Comparison of ENCODE assay signal across 23 cellular contexts in genomic region chr11:35614949-35615569, GRCh38. TPM values are rescaled to one million over a fixed set of nuclear protein-coding genes. Genes with fewer than 3 reads are reported as not detected.
DNase-seq lines count a peak whose midpoint lies in the region; ATAC-seq, FAIRE-seq and TF ChIP-seq lines count a peak whose summit lies in the region.
"Had no signal": no experiment of that assay in that cellular context is flagged by ENCODE, and none has a peak within 500 bp of the region (broad histone marks: within the 10 kb centered on the region; RNA-seq: fewer than 3 reads in every experiment).

No MANE protein-coding gene starts in this region.

- H3K9me1 ChIP-seq in keratinocyte (ENCODE audit: control insufficient read depth, extremely low read depth, insufficient read depth, low read length), result no peaks in the 10 kb centered on the region

- intact Hi-C loops in activated CD4-positive, alpha-beta T cell treated with anti-CD3 and anti-CD28 coated beads for 36 hours (cut with DNase I, micrococcal nuclease), result loop anchor here (5.0 to 10.0 kb wide), 5 partner anchors 327 to 1130 kb away; partner anchors contain the start of gene LDLRAD3 (in 1 of the 2)

- H4K20me1 ChIP-seq in keratinocyte (ENCODE audit: control insufficient read depth, extremely low read depth, insufficient read depth, low read length), result no peaks in the 10 kb centered on the region

- peak; percentile 17 for FAIRE-seq in keratinocyte (lab: Jason Lieb, UNC)

- no peaks in the 10 kb centered on the region for H3K36me3 Mint-ChIP-seq in type B pancreatic cell
- H3K36me3 Mint-ChIP-seq in activated CD4-positive, alpha-beta T cell treated with anti-CD3 and anti-CD28 coated beads for 36 hours (ENCODE audit: low read depth), result no peaks in the 10 kb centered on the region
- H3K36me3 Mint-ChIP-seq in naive thymus-derived CD8-positive, alpha-beta T cell, result no peaks in the 10 kb centered on the region
- H3K36me3 Mint-ChIP-seq: activated naive CD8-positive, alpha-beta T cell treated with anti-CD3 and anti-CD28 coated beads, Interleukin-2, amount 10 ng/mL, durations not matched to agents 7 days and 5 days had no signal

- no peak overlapping the region for H3K27ac Mint-ChIP-seq in type B pancreatic cell
- no peak overlapping the region for H3K27ac Mint-ChIP-seq in activated CD4-positive, alpha-beta T cell treated with anti-CD3 and anti-CD28 coated beads for 36 hours
- H3K27ac Mint-ChIP-seq in naive thymus-derived CD8-positive, alpha-beta T cell, result no peak overlapping the region
- H3K27ac Mint-ChIP-seq: activated naive CD8-positive, alpha-beta T cell treated with anti-CD3 and anti-CD28 coated beads, Interleukin-2, amount 10 ng/mL, durations not matched to agents 7 days and 5 days; activated T-helper 1 cell treated with anti-CD3 and anti-CD28 coated beads, Interleukin-12 subunit alpha, Interleukin-12 subunit beta, Interleukin-2, Interleukin-4 antibody, amounts not matched to agents 30 ng/mL and 10 ng/mL and 1 ng/mL, durations not matched to agents 14 hours and 24 hours and 36 hours; dendritic cell treated with granulocyte-macrophage colony-stimulating factor and Interleukin-4, amounts not matched to agents 40 ng/mL and 50 ng/mL, for 4 days; T-helper 2 cell treated with Interferon-gamma antibody and Interleukin-4, amounts not matched to agents 5 μg/mL and 100 μg/mL, for 36 hours had no signal

- H3K27me3 ChIP-seq in keratinocyte (ENCODE audit: control insufficient read depth, extremely low read depth, insufficient read depth, low read length), result no peaks in the 10 kb centered on the region
- H3K27me3 ChIP-seq: brain microvascular endothelial cell, vagina had no signal

- H3K36me3 ChIP-seq in keratinocyte (ENCODE audit: control insufficient read depth in 2 of 2, extremely low read depth in 1 of 2, insufficient read depth in 2 of 2, low read length in 2 of 2), result peaks cover 0 to 3% of the 10 kb centered on the region in 2 experiments
- H3K36me3 ChIP-seq: brain microvascular endothelial cell, gastrocnemius medialis, vagina had no signal

- H3K4me1 ChIP-seq in keratinocyte (ENCODE audit: control insufficient read depth, extremely low read depth, insufficient read depth, low read length), result peaks cover 27% of the 10 kb centered on the region

- peak overlapping the region; percentile 34 for H3K4me3 Mint-ChIP-seq in type B pancreatic cell
- no peak overlapping the region for H3K4me3 Mint-ChIP-seq in activated CD4-positive, alpha-beta T cell treated with anti-CD3 and anti-CD28 coated beads for 36 hours
- H3K4me3 Mint-ChIP-seq in naive thymus-derived CD8-positive, alpha-beta T cell, result no peak overlapping the region
- H3K4me3 Mint-ChIP-seq: activated naive CD8-positive, alpha-beta T cell treated with anti-CD3 and anti-CD28 coated beads, Interleukin-2, amount 10 ng/mL, durations not matched to agents 7 days and 5 days; activated T-helper 1 cell treated with anti-CD3 and anti-CD28 coated beads, Interleukin-12 subunit alpha, Interleukin-12 subunit beta, Interleukin-2, Interleukin-4 antibody, amounts not matched to agents 30 ng/mL and 10 ng/mL and 1 ng/mL, durations not matched to agents 14 hours and 24 hours and 36 hours; dendritic cell treated with granulocyte-macrophage colony-stimulating factor and Interleukin-4, amounts not matched to agents 40 ng/mL and 50 ng/mL, for 4 days; T-helper 2 cell treated with Interferon-gamma antibody and Interleukin-4, amounts not matched to agents 5 μg/mL and 100 μg/mL, for 36 hours had no signal

- CTCF ChIA-PET in activated CD4-positive, alpha-beta T cell treated with anti-CD3 and anti-CD28 coated beads for 36 hours (lab: Charles Lee), result interaction anchor here (1.0 to 2.4 kb wide), 8 partner anchors 10 to 652 kb away, joined by 3 to 13 read pairs (median 6); no protein-coding TSS in a partner anchor

- DNase-seq in NCI-H82 (lab: John Stamatoyannopoulos, UW) (peak; percentile 14), NCI-H82 treated with DMSO at 0.1 percent for 48 hours (lab: John Stamatoyannopoulos, UW; ENCODE audit: unreplicated experiment) (no peak), RPMI7951 (ENCODE audit: low read depth) (peak; percentile 40), keratinocyte (ENCODE audit: low read depth, low spot score) (no peak), type B pancreatic cell (ENCODE audit: extremely low spot score, unreplicated experiment) (no peak), NCI-H1930 (lab: John Stamatoyannopoulos, UW) (no peak)
- DNase-seq in activated CD4-positive, alpha-beta T cell treated with anti-CD3 and anti-CD28 coated beads for 36 hours, result no peak
- no peak for DNase-seq in naive thymus-derived CD8-positive, alpha-beta T cell
- DNase-seq: ACHN; activated CD4-positive, CD25-positive, alpha-beta regulatory T cell treated with anti-CD3 and anti-CD28 coated beads, Interleukin-2, amount 50 U/mL, for 72 hours; activated naive CD8-positive, alpha-beta T cell treated with anti-CD3 and anti-CD28 coated beads, Interleukin-2, amount 10 ng/mL, durations not matched to agents 7 days and 5 days; brain microvascular endothelial cell; DMS153; gastrocnemius medialis; KBM-7; mucosa of descending colon; OCI-M1 had no signal

- peaks cover 18% of the 10 kb centered on the region for H3K4me1 Mint-ChIP-seq in type B pancreatic cell (ENCODE audit: unreplicated experiment)
- peaks cover 6% of the 10 kb centered on the region for H3K4me1 Mint-ChIP-seq in activated CD4-positive, alpha-beta T cell treated with anti-CD3 and anti-CD28 coated beads for 36 hours
- H3K4me1 Mint-ChIP-seq in naive thymus-derived CD8-positive, alpha-beta T cell, result peaks cover 0 to 12% (median 11%) of the 10 kb centered on the region in 4 donors

- dilution Hi-C loops in keratinocyte (cut with MboI; ENCODE audit: extremely low pct_ligation_motif_present, low sequenced_read_pairs), result loop anchor here (25.0 kb wide), 1 partner anchor 197 kb away; no protein-coding TSS in a partner anchor

- H3K9me3 ChIP-seq in keratinocyte (ENCODE audit: control insufficient read depth, low read depth, low read length), result no peaks in the 10 kb centered on the region
- H3K9me3 ChIP-seq: gastrocnemius medialis, mucosa of descending colon, vagina had no signal

- ATAC-seq in activated CD4-positive, alpha-beta T cell treated with anti-CD3 and anti-CD28 coated beads for 36 hours, result no peak
- ATAC-seq in naive thymus-derived CD8-positive, alpha-beta T cell, result no peak
- ATAC-seq: gastrocnemius medialis, left lobe of liver, mucosa of descending colon had no signal

- peak overlapping the region; percentile 9 for H3K4me2 ChIP-seq in keratinocyte (ENCODE audit: control insufficient read depth, extremely low read depth, insufficient read depth, low read depth, low read length)

- no peak overlapping the region for H3K4me3 ChIP-seq in keratinocyte (ENCODE audit: control insufficient read depth in 2 of 3, extremely low read depth in 1 of 3, insufficient read depth in 2 of 3, low read depth in 1 of 3, low read length in 3 of 3)
- H3K4me3 ChIP-seq: gastrocnemius medialis, mucosa of descending colon, vagina had no signal

- no peaks in the 10 kb centered on the region for H3K9me3 Mint-ChIP-seq in type B pancreatic cell
- H3K9me3 Mint-ChIP-seq in activated CD4-positive, alpha-beta T cell treated with anti-CD3 and anti-CD28 coated beads for 36 hours (ENCODE audit: low read depth), result no peaks in the 10 kb centered on the region
- no peaks in the 10 kb centered on the region for H3K9me3 Mint-ChIP-seq in naive thymus-derived CD8-positive, alpha-beta T cell
- H3K9me3 Mint-ChIP-seq: activated naive CD8-positive, alpha-beta T cell treated with anti-CD3 and anti-CD28 coated beads, Interleukin-2, amount 10 ng/mL, durations not matched to agents 7 days and 5 days; activated T-helper 1 cell treated with anti-CD3 and anti-CD28 coated beads, Interleukin-12 subunit alpha, Interleukin-12 subunit beta, Interleukin-2, Interleukin-4 antibody, amounts not matched to agents 30 ng/mL and 10 ng/mL and 1 ng/mL, durations not matched to agents 14 hours and 24 hours and 36 hours; dendritic cell treated with granulocyte-macrophage colony-stimulating factor and Interleukin-4, amounts not matched to agents 40 ng/mL and 50 ng/mL, for 4 days; T-helper 2 cell treated with Interferon-gamma antibody and Interleukin-4, amounts not matched to agents 5 μg/mL and 100 μg/mL, for 36 hours had no signal

- H2AFZ ChIP-seq in keratinocyte (ENCODE audit: control insufficient read depth, low read length), result no peak overlapping the region

- H3K27ac ChIP-seq in keratinocyte (ENCODE audit: control insufficient read depth, insufficient read depth, low read length), result no peak overlapping the region
- H3K27ac ChIP-seq: brain microvascular endothelial cell, C4-2B, gastrocnemius medialis, vagina had no signal

- H3K9ac ChIP-seq in keratinocyte (ENCODE audit: control insufficient read depth, extremely low read depth, insufficient read depth, low read length), result no peak overlapping the region

- TF ChIP-seq CTCF in keratinocyte (optimal IDR thresholded peaks at IDR 0.05 in 1 of 3, IDR thresholded peaks at IDR 0.05 in 1 of 3, conservative IDR thresholded peaks at IDR 0.05 in 1 of 3; ENCODE audit: extremely low read depth in 1 of 3, insufficient read depth in 2 of 3, low read length in 3 of 3) (no peak), type B pancreatic cell (conservative IDR thresholded peaks at IDR 0.05) (no peak)

- peaks cover 32% of the 10 kb centered on the region for H3K27me3 Mint-ChIP-seq in type B pancreatic cell
- peaks cover 41% of the 10 kb centered on the region for H3K27me3 Mint-ChIP-seq in activated CD4-positive, alpha-beta T cell treated with anti-CD3 and anti-CD28 coated beads for 36 hours
- H3K27me3 Mint-ChIP-seq in naive thymus-derived CD8-positive, alpha-beta T cell, result peaks cover 32 to 77% (median 41%) of the 10 kb centered on the region in 5 donors

- POLR2A ChIA-PET in activated CD4-positive, alpha-beta T cell treated with anti-CD3 and anti-CD28 coated beads for 36 hours (lab: Charles Lee), result no interaction called here
- POLR2A ChIA-PET in naive thymus-derived CD8-positive, alpha-beta T cell (lab: Charles Lee), result no interaction called here

- H3K79me2 ChIP-seq in keratinocyte (ENCODE audit: control insufficient read depth, insufficient read depth, low read length), result peaks cover 15% of the 10 kb centered on the region

RNA-seq across cellular contexts. Expression of gene FJX1, which starts 3.2 kb away (rescaled TPM):
- 7.0 and 7.9 TPM in 2 replicates for total RNA-seq in RPMI7951 (2014; rRNA removed; shearing (Covaris generic))
- polyA plus RNA-seq in keratinocyte, result 19.0 to 25.3 TPM (median 19.7 TPM) in 3 replicates
- polyA plus RNA-seq in keratinocyte (2011; ENCODE audit: low read depth), result 12.6 TPM
- polyA plus RNA-seq in keratinocyte (2011; cell fraction: cytosol; rRNA removed), result 8.5 and 17.4 TPM in 2 replicates
- 26.3 and 34.6 TPM in 2 replicates for polyA plus RNA-seq in keratinocyte (2011; cell fraction: nucleus; rRNA removed)
- polyA plus RNA-seq in keratinocyte (2012; ENCODE audit: low replicate concordance), result 30.7 and 61.7 TPM in 2 replicates
- 8.9 to 30.3 TPM (median 10.4 TPM) in 3 replicates for polyA minus RNA-seq in keratinocyte
- polyA minus RNA-seq in keratinocyte (2011; cell fraction: cytosol; rRNA and poly(A)+ RNA removed), result 61.8 TPM
- 28.4 and 32.3 TPM in 2 replicates for polyA minus RNA-seq in keratinocyte (2011; cell fraction: nucleus; rRNA and poly(A)+ RNA removed)
- total RNA-seq in type B pancreatic cell (ENCODE audit: low replicate concordance), result 7.8 and 38.8 TPM in 2 replicates
- under 1 TPM; 0.69 to 0.74 TPM for total RNA-seq in activated CD4-positive, alpha-beta T cell treated with anti-CD3 and anti-CD28 coated beads for 36 hours
- not detected for total RNA-seq in naive thymus-derived CD8-positive, alpha-beta T cell
- under 1 TPM in 1 of 3 donors, not detected in 2; 0.15 TPM for polyA plus RNA-seq in naive thymus-derived CD8-positive, alpha-beta T cell

RNA-seq across cellular contexts. Expression of gene TRIM44, which starts 47.5 kb away (rescaled TPM):
- total RNA-seq in RPMI7951 (2014; rRNA removed; shearing (Covaris generic)), result 18.2 and 27.6 TPM in 2 replicates
- 40.4 to 49.6 TPM (median 48.3 TPM) in 3 replicates for polyA plus RNA-seq in keratinocyte
- 12.0 TPM for polyA plus RNA-seq in keratinocyte (2011; ENCODE audit: low read depth)
- 39.6 and 50.9 TPM in 2 replicates for polyA plus RNA-seq in keratinocyte (2011; cell fraction: cytosol; rRNA removed)
- 76.9 and 84.0 TPM in 2 replicates for polyA plus RNA-seq in keratinocyte (2011; cell fraction: nucleus; rRNA removed)
- polyA plus RNA-seq in keratinocyte (2012; ENCODE audit: low replicate concordance), result 8.4 and 31.3 TPM in 2 replicates
- 27.0 to 79.5 TPM (median 67.1 TPM) in 3 replicates for polyA minus RNA-seq in keratinocyte
- 41.6 TPM for polyA minus RNA-seq in keratinocyte (2011; cell fraction: cytosol; rRNA and poly(A)+ RNA removed)
- 9.2 and 36.5 TPM in 2 replicates for polyA minus RNA-seq in keratinocyte (2011; cell fraction: nucleus; rRNA and poly(A)+ RNA removed)
- total RNA-seq in type B pancreatic cell (ENCODE audit: low replicate concordance), result 46.0 and 70.6 TPM in 2 replicates
- 10 to 100 TPM; 38.1 to 39.9 TPM for total RNA-seq in activated CD4-positive, alpha-beta T cell treated with anti-CD3 and anti-CD28 coated beads for 36 hours
- 10 to 100 TPM; 64.5 to 73.4 TPM for total RNA-seq in naive thymus-derived CD8-positive, alpha-beta T cell
- 10 to 100 TPM; 49.5 to 59.4 (median 56.4) TPM for polyA plus RNA-seq in naive thymus-derived CD8-positive, alpha-beta T cell

Comparison
In these comparisons a context has a peak if more than half of its experiments do, and no peak if none do; other contexts are left out.
1. DNase-seq: peak in NCI-H82 (single experiment) and RPMI7951 (single experiment); none in NCI-H82 treated with DMSO at 0.1 percent for 48 hours (single experiment), keratinocyte (single experiment), type B pancreatic cell (single experiment), activated CD4-positive, alpha-beta T cell treated with anti-CD3 and anti-CD28 coated beads for 36 hours (single experiment), NCI-H1930 (0 of 2) and naive thymus-derived CD8-positive, alpha-beta T cell (0 of 10).